1 cellular context compared by ENCODE assay signal in the genomic region with DNA sequence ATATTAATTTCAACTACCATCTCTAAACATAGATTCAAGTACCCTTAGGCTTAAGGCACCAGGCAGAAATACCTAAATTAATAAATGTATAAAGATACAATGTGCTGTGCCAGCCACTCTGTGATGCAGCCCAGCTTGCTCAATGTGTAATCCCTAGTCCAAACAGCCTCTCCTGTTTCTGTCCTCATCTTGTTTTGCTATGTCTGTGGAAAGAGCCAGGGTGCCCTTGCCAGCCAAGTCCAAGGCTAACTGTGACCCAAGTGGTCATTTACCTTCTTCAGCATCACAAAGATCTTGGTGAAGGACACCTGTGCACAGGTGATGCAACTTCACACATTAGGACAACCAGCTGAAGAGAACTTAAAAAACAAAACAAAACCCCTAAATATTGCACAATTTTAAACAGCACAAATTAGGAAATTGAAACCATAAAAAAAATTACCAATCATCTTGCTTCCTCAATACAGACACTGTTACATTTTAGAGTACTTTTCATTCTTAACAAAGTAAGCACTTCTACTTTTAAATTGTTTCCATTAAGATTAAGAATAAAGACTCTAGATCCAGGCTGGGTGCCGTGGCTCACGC.
TF ChIP-seq lines count a peak whose summit lies in the region.

No MANE protein-coding gene starts in this region.

TF ChIP-seq in WTC11, 78 proteins besides CTCF, POLR2A, EP300 and RAD21 (continued from another document):
- TF ChIP-seq, protein P1, sequence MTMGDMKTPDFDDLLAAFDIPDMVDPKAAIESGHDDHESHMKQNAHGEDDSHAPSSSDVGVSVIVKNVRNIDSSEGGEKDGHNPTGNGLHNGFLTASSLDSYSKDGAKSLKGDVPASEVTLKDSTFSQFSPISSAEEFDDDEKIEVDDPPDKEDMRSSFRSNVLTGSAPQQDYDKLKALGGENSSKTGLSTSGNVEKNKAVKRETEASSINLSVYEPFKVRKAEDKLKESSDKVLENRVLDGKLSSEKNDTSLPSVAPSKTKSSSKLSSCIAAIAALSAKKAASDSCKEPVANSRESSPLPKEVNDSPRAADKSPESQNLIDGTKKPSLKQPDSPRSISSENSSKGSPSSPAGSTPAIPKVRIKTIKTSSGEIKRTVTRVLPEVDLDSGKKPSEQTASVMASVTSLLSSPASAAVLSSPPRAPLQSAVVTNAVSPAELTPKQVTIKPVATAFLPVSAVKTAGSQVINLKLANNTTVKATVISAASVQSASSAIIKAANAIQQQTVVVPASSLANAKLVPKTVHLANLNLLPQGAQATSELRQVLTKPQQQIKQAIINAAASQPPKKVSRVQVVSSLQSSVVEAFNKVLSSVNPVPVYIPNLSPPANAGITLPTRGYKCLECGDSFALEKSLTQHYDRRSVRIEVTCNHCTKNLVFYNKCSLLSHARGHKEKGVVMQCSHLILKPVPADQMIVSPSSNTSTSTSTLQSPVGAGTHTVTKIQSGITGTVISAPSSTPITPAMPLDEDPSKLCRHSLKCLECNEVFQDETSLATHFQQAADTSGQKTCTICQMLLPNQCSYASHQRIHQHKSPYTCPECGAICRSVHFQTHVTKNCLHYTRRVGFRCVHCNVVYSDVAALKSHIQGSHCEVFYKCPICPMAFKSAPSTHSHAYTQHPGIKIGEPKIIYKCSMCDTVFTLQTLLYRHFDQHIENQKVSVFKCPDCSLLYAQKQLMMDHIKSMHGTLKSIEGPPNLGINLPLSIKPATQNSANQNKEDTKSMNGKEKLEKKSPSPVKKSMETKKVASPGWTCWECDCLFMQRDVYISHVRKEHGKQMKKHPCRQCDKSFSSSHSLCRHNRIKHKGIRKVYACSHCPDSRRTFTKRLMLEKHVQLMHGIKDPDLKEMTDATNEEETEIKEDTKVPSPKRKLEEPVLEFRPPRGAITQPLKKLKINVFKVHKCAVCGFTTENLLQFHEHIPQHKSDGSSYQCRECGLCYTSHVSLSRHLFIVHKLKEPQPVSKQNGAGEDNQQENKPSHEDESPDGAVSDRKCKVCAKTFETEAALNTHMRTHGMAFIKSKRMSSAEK (CRISPR knock-in tag; IDR thresholded peaks at IDR 0.05; ENCODE audit: borderline replicate concordance), result no peak
- TF ChIP-seq CREM (CRISPR knock-in tag; IDR thresholded peaks at IDR 0.05) (no peak), NFYB (CRISPR knock-in tag; conservative IDR thresholded peaks at IDR 0.05; ENCODE audit: low read depth) (no peak), RORB (CRISPR knock-in tag; IDR thresholded peaks at IDR 0.05) (no peak)
- TF ChIP-seq, protein P2, sequence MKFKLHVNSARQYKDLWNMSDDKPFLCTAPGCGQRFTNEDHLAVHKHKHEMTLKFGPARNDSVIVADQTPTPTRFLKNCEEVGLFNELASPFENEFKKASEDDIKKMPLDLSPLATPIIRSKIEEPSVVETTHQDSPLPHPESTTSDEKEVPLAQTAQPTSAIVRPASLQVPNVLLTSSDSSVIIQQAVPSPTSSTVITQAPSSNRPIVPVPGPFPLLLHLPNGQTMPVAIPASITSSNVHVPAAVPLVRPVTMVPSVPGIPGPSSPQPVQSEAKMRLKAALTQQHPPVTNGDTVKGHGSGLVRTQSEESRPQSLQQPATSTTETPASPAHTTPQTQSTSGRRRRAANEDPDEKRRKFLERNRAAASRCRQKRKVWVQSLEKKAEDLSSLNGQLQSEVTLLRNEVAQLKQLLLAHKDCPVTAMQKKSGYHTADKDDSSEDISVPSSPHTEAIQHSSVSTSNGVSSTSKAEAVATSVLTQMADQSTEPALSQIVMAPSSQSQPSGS (CRISPR knock-in tag; IDR thresholded peaks at IDR 0.05; ENCODE audit: borderline replicate concordance, low read depth), result no peak
